ENCODE assay signal across 1 cellular context in the genomic region with DNA sequence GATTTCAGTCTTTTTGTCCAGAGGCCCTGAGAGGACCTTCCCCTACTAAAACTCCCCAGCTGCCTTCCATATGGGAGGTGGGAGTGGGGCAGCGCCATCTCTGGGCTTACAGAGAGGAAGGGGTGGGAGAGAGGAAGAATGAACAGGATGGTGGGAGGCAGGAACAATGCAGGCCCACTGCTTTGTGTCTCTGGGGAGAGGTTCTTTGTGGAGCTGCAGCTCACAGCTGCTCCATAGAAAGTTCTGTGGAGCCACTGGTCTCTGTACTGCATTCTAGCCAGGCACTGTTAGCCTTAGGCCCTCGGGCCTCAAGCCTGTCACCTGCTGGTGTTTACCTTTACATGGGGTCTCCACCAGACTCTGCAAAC.
TF ChIP-seq lines count a peak whose summit lies in the region.

No MANE protein-coding gene starts in this region.

TF ChIP-seq in HEK293, 187 proteins besides CTCF, POLR2A, EP300 and RAD21 (continued from another document):
- TF ChIP-seq EGR2 (tag by site-specific recombination; IDR thresholded peaks at IDR 0.05; ENCODE audit: low read depth) (peak; percentile 92), REPIN1 (tag by site-specific recombination; IDR thresholded peaks at IDR 0.05; ENCODE audit: low read depth) (no peak), ZNF169 (tag by site-specific recombination; IDR thresholded peaks at IDR 0.05) (no peak), ZBTB17 (tag by site-specific recombination; IDR thresholded peaks at IDR 0.05) (0 out of 2 replicates have a peak, but pooled peaks have one; percentile 10)
- TF ChIP-seq, protein P1, sequence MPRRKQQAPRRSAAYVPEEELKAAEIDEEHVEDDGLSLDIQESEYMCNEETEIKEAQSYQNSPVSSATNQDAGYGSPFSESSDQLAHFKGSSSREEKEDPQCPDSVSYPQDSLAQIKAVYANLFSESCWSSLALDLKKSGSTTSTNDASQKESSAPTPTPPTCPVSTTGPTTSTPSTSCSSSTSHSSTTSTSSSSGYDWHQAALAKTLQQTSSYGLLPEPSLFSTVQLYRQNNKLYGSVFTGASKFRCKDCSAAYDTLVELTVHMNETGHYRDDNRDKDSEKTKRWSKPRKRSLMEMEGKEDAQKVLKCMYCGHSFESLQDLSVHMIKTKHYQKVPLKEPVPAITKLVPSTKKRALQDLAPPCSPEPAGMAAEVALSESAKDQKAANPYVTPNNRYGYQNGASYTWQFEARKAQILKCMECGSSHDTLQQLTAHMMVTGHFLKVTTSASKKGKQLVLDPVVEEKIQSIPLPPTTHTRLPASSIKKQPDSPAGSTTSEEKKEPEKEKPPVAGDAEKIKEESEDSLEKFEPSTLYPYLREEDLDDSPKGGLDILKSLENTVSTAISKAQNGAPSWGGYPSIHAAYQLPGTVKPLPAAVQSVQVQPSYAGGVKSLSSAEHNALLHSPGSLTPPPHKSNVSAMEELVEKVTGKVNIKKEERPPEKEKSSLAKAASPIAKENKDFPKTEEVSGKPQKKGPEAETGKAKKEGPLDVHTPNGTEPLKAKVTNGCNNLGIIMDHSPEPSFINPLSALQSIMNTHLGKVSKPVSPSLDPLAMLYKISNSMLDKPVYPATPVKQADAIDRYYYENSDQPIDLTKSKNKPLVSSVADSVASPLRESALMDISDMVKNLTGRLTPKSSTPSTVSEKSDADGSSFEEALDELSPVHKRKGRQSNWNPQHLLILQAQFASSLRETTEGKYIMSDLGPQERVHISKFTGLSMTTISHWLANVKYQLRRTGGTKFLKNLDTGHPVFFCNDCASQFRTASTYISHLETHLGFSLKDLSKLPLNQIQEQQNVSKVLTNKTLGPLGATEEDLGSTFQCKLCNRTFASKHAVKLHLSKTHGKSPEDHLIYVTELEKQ (tag by site-specific recombination; IDR thresholded peaks at IDR 0.05; ENCODE audit: borderline replicate concordance), result no peak
- TF ChIP-seq, protein P2, sequence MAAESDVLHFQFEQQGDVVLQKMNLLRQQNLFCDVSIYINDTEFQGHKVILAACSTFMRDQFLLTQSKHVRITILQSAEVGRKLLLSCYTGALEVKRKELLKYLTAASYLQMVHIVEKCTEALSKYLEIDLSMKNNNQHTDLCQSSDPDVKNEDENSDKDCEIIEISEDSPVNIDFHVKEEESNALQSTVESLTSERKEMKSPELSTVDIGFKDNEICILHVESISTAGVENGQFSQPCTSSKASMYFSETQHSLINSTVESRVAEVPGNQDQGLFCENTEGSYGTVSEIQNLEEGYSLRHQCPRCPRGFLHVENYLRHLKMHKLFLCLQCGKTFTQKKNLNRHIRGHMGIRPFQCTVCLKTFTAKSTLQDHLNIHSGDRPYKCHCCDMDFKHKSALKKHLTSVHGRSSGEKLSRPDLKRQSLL (tag by site-specific recombination; IDR thresholded peaks at IDR 0.05), result no peak
- TF ChIP-seq, protein P3, sequence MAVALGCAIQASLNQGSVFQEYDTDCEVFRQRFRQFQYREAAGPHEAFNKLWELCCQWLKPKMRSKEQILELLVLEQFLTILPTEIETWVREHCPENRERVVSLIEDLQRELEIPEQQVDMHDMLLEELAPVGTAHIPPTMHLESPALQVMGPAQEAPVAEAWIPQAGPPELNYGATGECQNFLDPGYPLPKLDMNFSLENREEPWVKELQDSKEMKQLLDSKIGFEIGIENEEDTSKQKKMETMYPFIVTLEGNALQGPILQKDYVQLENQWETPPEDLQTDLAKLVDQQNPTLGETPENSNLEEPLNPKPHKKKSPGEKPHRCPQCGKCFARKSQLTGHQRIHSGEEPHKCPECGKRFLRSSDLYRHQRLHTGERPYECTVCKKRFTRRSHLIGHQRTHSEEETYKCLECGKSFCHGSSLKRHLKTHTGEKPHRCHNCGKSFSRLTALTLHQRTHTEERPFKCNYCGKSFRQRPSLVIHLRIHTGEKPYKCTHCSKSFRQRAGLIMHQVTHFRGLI (tag by site-specific recombination; IDR thresholded peaks at IDR 0.05), result no peak
